9 cellular contexts compared by ENCODE assay signal in genomic region chr10:59223597-59223996, GRCh38. TPM values are rescaled to one million over a fixed set of nuclear protein-coding genes. Genes with fewer than 3 reads are reported as not detected.
"Had no signal": no experiment of that assay in that cellular context is flagged by ENCODE, and none has a peak within 500 bp of the region (broad histone marks: within the 10 kb centered on the region; RNA-seq: fewer than 3 reads in every experiment).

No MANE protein-coding gene starts in this region.

RNA-seq across cellular contexts. Expression of gene PHYHIPL, which starts 47.2 kb away (rescaled TPM):
- total RNA-seq: naive thymus-derived CD4-positive, alpha-beta T cell; naive thymus-derived CD8-positive, alpha-beta T cell; natural killer cell; natural killer cell treated with Interleukin-12 subunit alpha and Interleukin-12 subunit beta and Interleukin-15 and Interleukin-18, amount 100 ng/mL, for 72 hours; omental fat pad; osteoblast; osteocyte; pulmonary artery endothelial cell; spleen had no signal
- polyA plus RNA-seq: naive thymus-derived CD4-positive, alpha-beta T cell; naive thymus-derived CD8-positive, alpha-beta T cell had no signal
